In genomic region chr9:32454280-32454679, GRCh38 we compare ENCODE assay signal across 30 cellular contexts.
"Had no signal": no experiment of that assay in that cellular context is flagged by ENCODE, and none has a peak within 500 bp of the region (broad histone marks: within the 10 kb centered on the region; RNA-seq: fewer than 3 reads in every experiment).

No MANE protein-coding gene starts in this region.

- H3K4me3 Mint-ChIP-seq: mesothelial cell of epicardium; naive B cell; natural killer cell treated with Interleukin-12 subunit alpha and Interleukin-12 subunit beta and Interleukin-15 and Interleukin-18, amount 100 ng/mL, for 72 hours; stimulated activated memory B cell treated with anti-CD40 and anti-IgM and Interleukin-4, amounts not matched to agents 10 μg/mL and 1 μg/mL and 100 μg/mL, for 72 hours had no signal

- H3K9me3 Mint-ChIP-seq: mesothelial cell of epicardium; naive B cell; natural killer cell treated with Interleukin-12 subunit alpha and Interleukin-12 subunit beta and Interleukin-15 and Interleukin-18, amount 100 ng/mL, for 72 hours had no signal

- H3K4me3 ChIP-seq: heart right ventricle, hepatocyte, left lung, lower lobe of right lung, pancreas, prostate gland, sigmoid colon, stomach, suprapubic skin, thoracic aorta, tibial artery, upper lobe of right lung had no signal

- H3K27ac ChIP-seq: heart right ventricle, hepatocyte, left lung, lower lobe of right lung, pancreas, prostate gland, sigmoid colon, stomach, suprapubic skin, thoracic aorta, tibial artery, upper lobe of right lung had no signal

- H3K9me3 ChIP-seq: heart right ventricle, left lung, lower lobe of right lung, pancreas, prostate gland, sigmoid colon, stomach, suprapubic skin, thoracic aorta, tibial artery, upper lobe of right lung had no signal

- H2AFZ ChIP-seq: hepatocyte had no signal

- H3K27me3 ChIP-seq: heart right ventricle, hepatocyte, left lung, pancreas, sigmoid colon, stomach, suprapubic skin, tibial artery, upper lobe of right lung had no signal

- H3K4me1 ChIP-seq: left lung, lower lobe of right lung, pancreas, prostate gland, stomach, suprapubic skin, tibial artery, upper lobe of right lung had no signal

- H3K79me2 ChIP-seq: hepatocyte had no signal

- DNase-seq: heart right ventricle; kidney glomerular epithelial cell; left cardiac atrium; left lung; lower lobe of right lung; mammary epithelial cell; mesendoderm; naive B cell; pancreas; posterior cingulate gyrus; retina; right cardiac atrium; sigmoid colon; small intestine; stimulated activated CD4-positive, alpha-beta T cell treated with anti-CD3 and anti-CD28 coated beads, Interleukin-1b, Interleukin-23, amount 100 ng/mL, for 48 hours; stimulated activated CD4-positive, alpha-beta T cell treated with anti-CD3 and anti-CD28 coated beads, Interleukin-2, amount 100 ng/mL, for 48 hours; stimulated activated CD4-positive, alpha-beta T cell treated with anti-CD3 and anti-CD28 coated beads, Interleukin-4, amount 100 ng/mL, for 4 hours; stimulated activated CD8-positive, alpha-beta memory T cell treated with anti-CD3 and anti-CD28 coated beads, Interleukin-4, amount 100 ng/mL, for 48 hours; stimulated activated naive CD8-positive, alpha-beta T cell treated with anti-CD3 and anti-CD28 coated beads, Interleukin-15, Interleukin-2, amounts not matched to agents 100 U/mL and 50 U/mL, for 24 hours; stomach; tibial artery; trophoblast cell; upper lobe of right lung had no signal

- H3K27ac Mint-ChIP-seq: mesothelial cell of epicardium; natural killer cell treated with Interleukin-12 subunit alpha and Interleukin-12 subunit beta and Interleukin-15 and Interleukin-18, amount 100 ng/mL, for 72 hours; stimulated activated memory B cell treated with anti-CD40 and anti-IgM and Interleukin-4, amounts not matched to agents 10 μg/mL and 1 μg/mL and 100 μg/mL, for 72 hours had no signal

- H3K4me1 Mint-ChIP-seq: naive B cell; stimulated activated memory B cell treated with anti-CD40 and anti-IgM and Interleukin-4, amounts not matched to agents 10 μg/mL and 1 μg/mL and 100 μg/mL, for 72 hours had no signal

- ATAC-seq: heart right ventricle; left cardiac atrium; left lung; lower lobe of right lung; natural killer cell treated with Interleukin-12 subunit alpha and Interleukin-12 subunit beta and Interleukin-15 and Interleukin-18, amount 100 ng/mL, for 72 hours; pancreas; right cardiac atrium; stimulated activated memory B cell treated with anti-CD40 and anti-IgM and Interleukin-4, amounts not matched to agents 10 μg/mL and 1 μg/mL and 100 μg/mL, for 72 hours; stimulated activated naive CD8-positive, alpha-beta T cell treated with anti-CD3 and anti-CD28 coated beads, Interleukin-15, Interleukin-2, amounts not matched to agents 100 U/mL and 50 U/mL, for 24 hours; upper lobe of right lung had no signal

- H3K4me2 ChIP-seq: hepatocyte had no signal

- H3K27me3 Mint-ChIP-seq: naive B cell; natural killer cell treated with Interleukin-12 subunit alpha and Interleukin-12 subunit beta and Interleukin-15 and Interleukin-18, amount 100 ng/mL, for 72 hours; stimulated activated memory B cell treated with anti-CD40 and anti-IgM and Interleukin-4, amounts not matched to agents 10 μg/mL and 1 μg/mL and 100 μg/mL, for 72 hours had no signal
